Comparison of ENCODE assay signal across 31 cellular contexts in the genomic region with DNA sequence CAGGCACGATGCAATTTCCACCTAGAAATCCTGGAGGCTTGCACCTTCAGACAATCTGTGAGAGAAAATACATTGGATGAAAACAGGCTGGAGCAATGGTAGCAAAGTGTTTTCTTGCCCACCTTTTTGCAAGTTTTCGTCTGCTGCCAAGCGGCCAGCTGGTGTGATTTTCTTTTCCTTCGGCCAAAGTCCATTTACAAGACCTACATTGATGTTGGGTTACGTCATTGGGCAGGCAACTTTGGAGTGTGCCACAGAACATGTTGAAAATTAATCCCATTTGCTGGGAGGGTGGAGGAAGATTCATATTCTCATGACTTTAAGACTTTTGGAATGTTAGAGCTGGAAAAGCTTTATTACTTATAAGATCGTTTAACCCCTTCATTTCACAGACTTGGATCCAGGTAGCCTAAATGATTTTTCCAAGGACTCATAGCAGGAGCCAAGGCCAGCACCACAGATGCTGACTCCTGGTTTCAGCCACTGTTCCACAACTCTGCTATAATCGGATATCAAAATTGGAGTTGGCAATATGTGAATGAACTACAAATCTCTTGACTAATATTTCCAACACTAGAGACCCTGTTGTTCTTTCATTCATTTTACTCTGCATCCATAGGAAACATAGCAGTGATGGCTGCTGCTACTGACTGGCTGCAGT.
DNase-seq lines count a peak whose midpoint lies in the region; ATAC-seq, FAIRE-seq and TF ChIP-seq lines count a peak whose summit lies in the region.
"Had no signal": no experiment of that assay in that cellular context is flagged by ENCODE, and none has a peak within 500 bp of the region (broad histone marks: within the 10 kb centered on the region; RNA-seq: fewer than 3 reads in every experiment).

No MANE protein-coding gene starts in this region.

- BruUV-seq in Caco-2 (replicated peaks; lab: Mats Ljungman, UMichigan) = no TSS peak

- intact Hi-C loops in Caco-2 (cut with micrococcal nuclease; ENCODE audit: unreplicated experiment) = loop anchor here (10.0 kb wide), 1 partner anchor 479 kb away; no protein-coding TSS in a partner anchor

- no peak overlapping the region for H3K27ac ChIP-seq in foreskin keratinocyte
- H3K27ac ChIP-seq: brain microvascular endothelial cell, C4-2B, heart right ventricle, psoas muscle, SJSA1, tibial nerve had no signal

- H3K36me3 Mint-ChIP-seq in Caco-2 (ENCODE audit: insufficient read depth, unreplicated experiment) = no peaks in the 10 kb centered on the region
- H3K36me3 Mint-ChIP-seq: activated CD4-positive, alpha-beta memory T cell treated with anti-CD3 and anti-CD28 coated beads for 36 hours; naive B cell had no signal

- H3K4me1 Mint-ChIP-seq in Caco-2 (ENCODE audit: low read depth, unreplicated experiment) = peaks cover 27% of the 10 kb centered on the region
- H3K4me1 Mint-ChIP-seq: naive B cell had no signal

- H3K4me3 Mint-ChIP-seq in Caco-2 (ENCODE audit: unreplicated experiment) = no peak overlapping the region
- H3K4me3 Mint-ChIP-seq: activated CD4-positive, alpha-beta memory T cell treated with anti-CD3 and anti-CD28 coated beads for 36 hours; activated naive CD4-positive, alpha-beta T cell treated with anti-CD3 and anti-CD28 coated beads for 36 hours; activated T-helper 1 cell treated with anti-CD3 and anti-CD28 coated beads, Interleukin-12 subunit alpha, Interleukin-12 subunit beta, Interleukin-2, Interleukin-4 antibody, amounts not matched to agents 30 ng/mL and 10 ng/mL and 1 ng/mL, durations not matched to agents 14 hours and 24 hours and 36 hours; naive B cell had no signal

- POLR2A ChIA-PET in Caco-2 (lab: Charles Lee) = no interaction called here

- H3K27ac Mint-ChIP-seq in Caco-2 (ENCODE audit: unreplicated experiment) = peak overlapping the region; percentile 38
- H3K27ac Mint-ChIP-seq: activated CD4-positive, alpha-beta memory T cell treated with anti-CD3 and anti-CD28 coated beads for 36 hours; activated naive CD4-positive, alpha-beta T cell treated with anti-CD3 and anti-CD28 coated beads for 36 hours; activated T-helper 1 cell treated with anti-CD3 and anti-CD28 coated beads, Interleukin-12 subunit alpha, Interleukin-12 subunit beta, Interleukin-2, Interleukin-4 antibody, amounts not matched to agents 30 ng/mL and 10 ng/mL and 1 ng/mL, durations not matched to agents 14 hours and 24 hours and 36 hours; naive B cell had no signal

- no peaks in the 10 kb centered on the region for H3K27me3 ChIP-seq in Caco-2 (replicated peaks; ENCODE audit: control insufficient read depth, insufficient read depth, low read length)
- no peaks in the 10 kb centered on the region for H3K27me3 ChIP-seq in bronchial epithelial cell (ENCODE audit: control insufficient read depth, insufficient read depth, low read length)
- no peaks in the 10 kb centered on the region for H3K27me3 ChIP-seq in foreskin keratinocyte
- H3K27me3 ChIP-seq: brain microvascular endothelial cell, heart right ventricle, SJSA1, tibial nerve had no signal

- H3K4me3 ChIP-seq in Caco-2 (ENCODE audit: low read depth, low read length) = no peak overlapping the region
- no peak overlapping the region for H3K4me3 ChIP-seq in bronchial epithelial cell (ENCODE audit: low read depth, low read length)
- no peak overlapping the region for H3K4me3 ChIP-seq in retinal pigment epithelial cell (ENCODE audit: low read length)
- H3K4me3 ChIP-seq: heart right ventricle, psoas muscle, SJSA1, skin epidermis, tibial nerve had no signal

- no peaks in the 10 kb centered on the region for H3K9me3 Mint-ChIP-seq in Caco-2 (ENCODE audit: unreplicated experiment)
- H3K9me3 Mint-ChIP-seq: activated CD4-positive, alpha-beta memory T cell treated with anti-CD3 and anti-CD28 coated beads for 36 hours had no signal

- H3K36me3 ChIP-seq in Caco-2 (ENCODE audit: control insufficient read depth, insufficient read depth, low read length) (no peaks in the 10 kb centered on the region), bronchial epithelial cell (ENCODE audit: control insufficient read depth, insufficient read depth, low read length) (no peaks in the 10 kb centered on the region)
- H3K36me3 ChIP-seq: brain microvascular endothelial cell, heart right ventricle, SJSA1, tibial nerve had no signal

- ATAC-seq in left lobe of liver (peak; percentile 86), foreskin keratinocyte (no peak)
- ATAC-seq: activated CD4-positive, CD25-positive, alpha-beta regulatory T cell treated with anti-CD3 and anti-CD28 coated beads, Interleukin-2, amount 50 U/mL, for 24 hours; heart right ventricle; left cardiac atrium; psoas muscle had no signal

- no peaks in the 10 kb centered on the region for H3K27me3 Mint-ChIP-seq in Caco-2 (ENCODE audit: insufficient read depth, unreplicated experiment)
- H3K27me3 Mint-ChIP-seq: activated CD4-positive, alpha-beta memory T cell treated with anti-CD3 and anti-CD28 coated beads for 36 hours; naive B cell had no signal

- DNase-seq in Caco-2 (peak in 1 of 2 experiments; percentile 14), bronchial epithelial cell (ENCODE audit: low read depth) (no peak), left lobe of liver (ENCODE audit: low spot score) (peak; percentile 64), retinal pigment epithelial cell (ENCODE audit: low read depth) (peak; percentile 89), foreskin keratinocyte (no peak), NOMO-1 treated with DMSO at 0.1 percent for 48 hours (lab: John Stamatoyannopoulos, UW; ENCODE audit: unreplicated experiment) (no peak), NCI-H774 (lab: John Stamatoyannopoulos, UW) (no peak), NCI-H1092 treated with DMSO at 0.1 percent for 48 hours (lab: John Stamatoyannopoulos, UW) (no peak)
- DNase-seq: activated CD4-positive, alpha-beta memory T cell treated with anti-CD3 and anti-CD28 coated beads for 36 hours; activated CD8-positive, alpha-beta memory T cell treated with anti-CD3 and anti-CD28 coated beads, Interleukin-2, amount 50 U/mL, for 4 hours; activated naive CD4-positive, alpha-beta T cell treated with anti-CD3 and anti-CD28 coated beads for 36 hours; brain microvascular endothelial cell; DMS79 treated with DMSO at 0.1 percent for 48 hours; effector CD4-positive, alpha-beta T cell; heart right ventricle; left cardiac atrium; mesendoderm; naive B cell; NCI-H2029 treated with DMSO at 0.1 percent for 48 hours; NCI-H226; NCI-H69; nucleus accumbens; psoas muscle; stimulated activated CD4-positive, alpha-beta T cell treated with anti-CD3 and anti-CD28 coated beads, Interleukin-2, amount 100 ng/mL, for 24 hours had no signal

- TF ChIP-seq CTCF in Caco-2 (IDR thresholded peaks at IDR 0.05; ENCODE audit: insufficient read depth in 1 of 2, low read depth in 1 of 2, low read length in 1 of 2, severe bottlenecking in 1 of 2, unreplicated experiment in 1 of 2) (no peak), bronchial epithelial cell (IDR thresholded peaks at IDR 0.05; ENCODE audit: insufficient read depth, low read length, severe bottlenecking) (no peak), retinal pigment epithelial cell (conservative IDR thresholded peaks at IDR 0.05; ENCODE audit: low read depth, low read length) (no peak), foreskin keratinocyte (conservative IDR thresholded peaks at IDR 0.05) (no peak)

- H3K4me1 ChIP-seq in Caco-2 = peaks cover 33% of the 10 kb centered on the region
- H3K4me1 ChIP-seq in foreskin keratinocyte = peaks cover 31% of the 10 kb centered on the region
- H3K4me1 ChIP-seq: psoas muscle, tibial nerve had no signal

- H3K9me3 ChIP-seq in Caco-2 = no peaks in the 10 kb centered on the region; the same call in 1 of the 2 replicates
- H3K9me3 ChIP-seq: heart right ventricle, psoas muscle, SJSA1, tibial nerve had no signal

- CTCF ChIA-PET in Caco-2 (lab: Charles Lee) = no interaction called here

- peak; percentile 43 for FAIRE-seq in bronchial epithelial cell (lab: Jason Lieb, UNC)
- FAIRE-seq: GM18507 had no signal

Comparison
In these comparisons a context has a peak if more than half of its experiments do, and no peak if none do; other contexts are left out.
1. DNase-seq: peak in left lobe of liver (single experiment) and retinal pigment epithelial cell (single experiment); none in bronchial epithelial cell (single experiment), foreskin keratinocyte (0 of 2), NOMO-1 treated with DMSO at 0.1 percent for 48 hours (single experiment), NCI-H774 (single experiment) and NCI-H1092 treated with DMSO at 0.1 percent for 48 hours (single experiment).